ENCODE assay signal across 9 cellular contexts in the genomic region with DNA sequence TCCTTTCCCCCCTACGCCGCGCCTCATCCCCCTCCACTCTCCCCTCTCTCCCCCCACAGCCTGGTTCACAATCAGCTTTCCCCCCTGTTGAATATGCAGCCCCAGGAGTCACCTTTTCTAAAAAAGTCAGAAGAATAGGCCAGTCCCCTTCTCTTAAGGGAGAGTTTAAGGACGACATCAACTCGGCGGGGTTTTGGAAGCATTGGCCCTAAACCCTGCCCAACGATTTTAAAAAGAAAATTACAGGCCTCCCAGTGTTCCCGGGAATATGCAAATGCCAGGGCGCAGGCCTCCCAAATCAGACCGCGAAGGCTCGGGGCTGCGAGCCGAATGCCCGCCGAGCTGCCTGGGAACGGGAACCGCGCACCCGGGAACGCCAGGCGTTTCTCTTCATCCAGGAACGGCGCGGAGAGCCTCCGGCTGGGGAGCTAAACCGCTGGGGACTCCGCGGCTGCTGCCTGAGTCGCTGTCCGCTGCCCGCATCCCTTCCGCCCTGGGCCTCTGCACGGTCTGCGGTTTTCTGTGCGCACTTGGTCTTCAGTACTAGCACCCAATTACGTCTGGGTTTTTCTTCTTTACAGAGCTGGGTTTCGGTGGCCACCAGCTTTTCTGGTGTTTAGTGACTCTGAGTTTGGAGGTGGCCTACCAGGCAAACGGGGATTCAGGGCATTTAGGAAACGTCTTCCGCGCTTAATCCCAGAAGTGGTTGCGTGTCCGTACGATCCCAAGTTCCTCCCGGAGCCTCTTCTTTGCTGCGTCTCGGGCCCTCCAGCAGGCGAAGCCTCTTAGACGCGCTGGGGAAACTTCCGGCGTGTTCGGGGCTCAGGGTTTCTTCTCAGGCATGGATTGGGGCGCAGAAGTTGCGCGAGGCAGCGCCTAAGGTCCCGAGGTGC. TPM values are rescaled to one million over a fixed set of nuclear protein-coding genes. Genes with fewer than 3 reads are reported as not detected.
DNase-seq lines count a peak whose midpoint lies in the region; ATAC-seq, FAIRE-seq and TF ChIP-seq lines count a peak whose summit lies in the region.
"Had no signal": no experiment of that assay in that cellular context is flagged by ENCODE, and none has a peak within 500 bp of the region (broad histone marks: within the 10 kb centered on the region; RNA-seq: fewer than 3 reads in every experiment).

No MANE protein-coding gene starts in this region.

- FAIRE-seq in GM19239 (lab: Jason Lieb, UNC): no peak

- peak overlapping the region; percentile 88 for H3K4me3 Mint-ChIP-seq in MCF 10A (ENCODE audit: unreplicated experiment)

- intact Hi-C loops in MCF 10A (cut with micrococcal nuclease) (loop anchor here (2.0 to 10.0 kb wide), 3 partner anchors 608 to 1384 kb away; no protein-coding TSS in a partner anchor), left colon (cut with DNase I, micrococcal nuclease) (no loop called here)

- H3K27me3 ChIP-seq in thoracic aorta (replicated peaks; ENCODE audit: insufficient read depth): peaks cover 5% of the 10 kb centered on the region

- TF ChIP-seq CTCF in MCF 10A (IDR thresholded peaks at IDR 0.05; ENCODE audit: unreplicated experiment): no peak
- no peak for TF ChIP-seq CTCF in thoracic aorta (IDR thresholded peaks at IDR 0.05)

- POLR2A ChIA-PET in MCF 10A (lab: Yijun Ruan, JAX): interaction anchor here (0.6 to 17.6 kb wide), 24 partner anchors 10 to 1163 kb away, joined by 3 to 352 read pairs (median 4); partner anchors contain the start of gene IRX3

- peaks cover 77% of the 10 kb centered on the region for H3K36me3 Mint-ChIP-seq in MCF 10A (ENCODE audit: insufficient read depth, unreplicated experiment)
- H3K36me3 Mint-ChIP-seq: immature natural killer cell had no signal

- peak overlapping the region; percentile 6 to 44 for H3K27ac ChIP-seq in thoracic aorta

- H3K4me1 ChIP-seq in thoracic aorta (ENCODE audit: control insufficient read depth in 1 of 2, low read depth in 2 of 2): peaks cover 13 to 43% of the 10 kb centered on the region in 2 donors

- peaks cover 10% of the 10 kb centered on the region for H3K4me1 Mint-ChIP-seq in MCF 10A (ENCODE audit: insufficient read depth, unreplicated experiment)

- no peaks in the 10 kb centered on the region for H3K9me3 ChIP-seq in thoracic aorta

- H3K36me3 ChIP-seq in thoracic aorta: no peaks in the 10 kb centered on the region

- peak overlapping the region; percentile 97 for H3K27ac Mint-ChIP-seq in MCF 10A (ENCODE audit: low read depth, unreplicated experiment)

- DNase-seq in activated effector memory CD4-positive, alpha-beta T cell treated with anti-CD3 and anti-CD28 coated beads, Interleukin-2, amount 50 U/mL, for 16 hours: peak; percentile 61
- DNase-seq in activated effector memory CD4-positive, alpha-beta T cell treated with Interleukin-2 at 50 U/mL for 16 hours: no peak
- DNase-seq in MCF 10A (ENCODE audit: unreplicated experiment) (peak; percentile 58), left colon (peak in 1 of 2 donors; percentile 21), thoracic aorta (ENCODE audit: low spot score) (no peak), GM19239 (ENCODE audit: insufficient read length, low spot score) (no peak), germinal center (ENCODE audit: low spot score) (no peak)
- no peak for DNase-seq in stimulated activated CD4-positive, alpha-beta T cell treated with anti-CD3 and anti-CD28 coated beads, Interleukin-12 subunit alpha, Interleukin-12 subunit beta, amount 100 ng/mL, for 4 hours

- H3K27me3 Mint-ChIP-seq in MCF 10A (ENCODE audit: insufficient read depth, unreplicated experiment): no peaks in the 10 kb centered on the region

- ATAC-seq in left colon: peak; percentile 48
- ATAC-seq in thoracic aorta (ENCODE audit: insufficient number of reproducible peaks, low FRiP score, low read depth): no peak

- peak overlapping the region; percentile 68 for H3K4me3 ChIP-seq in thoracic aorta

- no peaks in the 10 kb centered on the region for H3K9me3 Mint-ChIP-seq in MCF 10A (ENCODE audit: unreplicated experiment)

- CTCF ChIA-PET in MCF 10A (lab: Yijun Ruan, JAX): interaction anchor here (0.7 to 5.6 kb wide), 11 partner anchors 9 to 767 kb away, joined by 3 to 53 read pairs (median 5); no protein-coding TSS in a partner anchor

- no TSS peak for BruUV-seq in MCF 10A (replicated peaks; lab: Mats Ljungman, UMichigan)

RNA-seq across cellular contexts. Expression of gene IRX5, which starts 5.7 kb away (rescaled TPM):
- total RNA-seq in MCF 10A (2022) (6.1 and 7.8 TPM in 2 replicates), left colon (not detected), thoracic aorta (1 to 10 TPM; 2.3 to 2.7 TPM)

Comparison
In these comparisons a context has a peak if more than half of its experiments do, and no peak if none do; other contexts are left out.
1. DNase-seq: peak in activated effector memory CD4-positive, alpha-beta T cell treated with anti-CD3 and anti-CD28 coated beads, Interleukin-2, amount 50 U/mL, for 16 hours (single experiment) and MCF 10A (single experiment); none in activated effector memory CD4-positive, alpha-beta T cell treated with Interleukin-2 at 50 U/mL for 16 hours (single experiment), thoracic aorta (single experiment), GM19239 (single experiment), stimulated activated CD4-positive, alpha-beta T cell treated with anti-CD3 and anti-CD28 coated beads, Interleukin-12 subunit alpha, Interleukin-12 subunit beta, amount 100 ng/mL, for 4 hours (single experiment) and germinal center (single experiment).